Comparison of ENCODE assay signal across 25 cellular contexts in the genomic region with DNA sequence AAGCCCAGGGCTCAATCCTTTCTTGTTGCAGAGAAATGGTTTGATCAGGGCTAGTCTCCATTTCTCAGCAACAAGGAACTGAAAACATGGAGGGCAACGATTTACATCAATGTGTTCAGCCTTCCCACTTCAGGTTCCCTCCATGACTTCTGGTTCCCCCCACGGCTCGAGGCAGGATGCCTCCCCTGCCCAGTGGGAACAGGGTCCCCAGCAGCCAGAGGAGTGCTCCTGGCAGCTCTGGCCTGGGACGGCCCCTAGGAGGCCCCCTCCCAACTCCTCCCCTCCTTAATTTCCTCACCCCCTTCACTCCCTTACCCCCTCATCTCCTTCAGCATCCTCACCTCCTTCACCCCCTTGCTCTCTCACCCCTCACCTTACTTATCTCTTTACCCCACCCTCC.
A peak's percentile ranks its signal among the peaks of the same experiment; 100 is the strongest.
DNase-seq lines count a peak whose midpoint lies in the region; ATAC-seq, FAIRE-seq and TF ChIP-seq lines count a peak whose summit lies in the region.
"Had no signal": no experiment of that assay in that cellular context is flagged by ENCODE, and none has a peak within 500 bp of the region (broad histone marks: within the 10 kb centered on the region; RNA-seq: fewer than 3 reads in every experiment).

No MANE protein-coding gene starts in this region.

- H2BK15ac ChIP-seq in H1 (ENCODE audit: low read length), result no peak overlapping the region

- no peaks in the 10 kb centered on the region for H3K36me3 ChIP-seq in HepG2 (replicated peaks in 1 of 2; ENCODE audit: control insufficient read depth in 1 of 2, insufficient read depth in 2 of 2, low read length in 2 of 2)
- no peaks in the 10 kb centered on the region for H3K36me3 ChIP-seq in right lobe of liver
- no peaks in the 10 kb centered on the region for H3K36me3 ChIP-seq in H1 (ENCODE audit: control insufficient read depth in 2 of 4, insufficient read depth in 4 of 4, low read length in 3 of 4)
- no peaks in the 10 kb centered on the region for H3K36me3 ChIP-seq in stomach
- H3K36me3 ChIP-seq: BLaER1, HAP-1, MG63, SJCRH30 had no signal

- 4% methylated on average over 4 of the region's 4 CpGs for WGBS in HepG2 (ENCODE audit: low lambda C conversion rate)
- no CpG with 5 or more reads among the region's 4 CpGs for WGBS in right lobe of liver (ENCODE audit: insufficient coverage, low coverage, low lambda C conversion rate, missing lambda C conversion rate)
- 60% methylated on average over 4 of the region's 4 CpGs; no CpG with 5 or more reads in 1 of the 2 experiments for WGBS in H1 (ENCODE audit: extremely low coverage in 1 of 2, insufficient coverage in 1 of 2, insufficient read length in 1 of 2, insufficient replicate concordance in 2 of 2, low coverage in 1 of 2, low lambda C conversion rate in 2 of 2, missing lambda C conversion rate in 1 of 2), 2 experiments
- 62 to 75% (median 68%) methylated on average over 4 of the region's 4 CpGs for WGBS in stomach, 5 donors

- H2AFZ ChIP-seq in HepG2 (ENCODE audit: low read length), result no peak overlapping the region
- no peak overlapping the region for H2AFZ ChIP-seq in H1 (ENCODE audit: low read length)
- H2AFZ ChIP-seq: PC-9 had no signal

- H3K23ac ChIP-seq in H1 (ENCODE audit: insufficient read length), result no peak overlapping the region

- H3K23me2 ChIP-seq in H1 (ENCODE audit: low read depth, low read length), result no peaks in the 10 kb centered on the region

- no peak overlapping the region for H2BK5ac ChIP-seq in H1 (ENCODE audit: low read depth, low read length)

- POLR2A ChIA-PET in HepG2 (lab: Yijun Ruan, JAX), result no interaction called here
- POLR2A ChIA-PET in H1 (lab: Charles Lee; ENCODE audit: partially characterized antibody), result interaction anchor here (1.3 kb wide), 1 partner anchor 9 kb away, joined by 3 read pairs; no protein-coding TSS in a partner anchor

- H3K4me1 ChIP-seq in HepG2 (ENCODE audit: insufficient read depth, low read length) (no peaks in the 10 kb centered on the region), right lobe of liver (no peaks in the 10 kb centered on the region), H1 (replicated peaks in 1 of 4; ENCODE audit: control insufficient read depth in 3 of 4, insufficient read depth in 4 of 4, low read length in 3 of 4) (peaks cover 0 to 24% (median 14%) of the 10 kb centered on the region in 4 experiments; a peak in 6 of 7 replicates), stomach (no peaks in the 10 kb centered on the region)
- H3K4me1 ChIP-seq: BLaER1 had no signal

- in situ Hi-C loops in HepG2 (cut with HindIII; ENCODE audit: extremely low pct_ligation_motif_present, low pct_unique_long_range_greater_than_20kb), result loop anchor here (25.0 kb wide), 1 partner anchor 1241 kb away; no protein-coding TSS in a partner anchor

- peak overlapping the region; percentile 64 for H2BK12ac ChIP-seq in H1 (ENCODE audit: low read depth, low read length)

- TF ChIP-seq EP300 in HepG2 (IDR thresholded peaks at IDR 0.05; ENCODE audit: low read depth in 2 of 2, low read length in 2 of 2), result no peak
- no peak for TF ChIP-seq EP300 in HepG2 (CRISPR knock-in tag; IDR thresholded peaks at IDR 0.05; ENCODE audit: borderline replicate concordance)
- no peak for TF ChIP-seq EP300 in H1 (IDR thresholded peaks at IDR 0.05; ENCODE audit: borderline replicate concordance in 1 of 2, low read depth in 2 of 2, low read length in 2 of 2)
- TF ChIP-seq EP300 in stomach (IDR thresholded peaks at IDR 0.05), result no peak

- H4K91ac ChIP-seq in H1 (replicated peaks; ENCODE audit: insufficient read length, low read length), result no peak overlapping the region

- H3K9ac ChIP-seq in HepG2 (ENCODE audit: insufficient read depth, low read depth, low read length), result no peak overlapping the region
- no peak overlapping the region for H3K9ac ChIP-seq in H1 (replicated peaks in 1 of 4; ENCODE audit: extremely low read depth in 1 of 4, low read depth in 3 of 4, low read length in 3 of 4)
- H3K9ac ChIP-seq: BLaER1 had no signal

- H4K5ac ChIP-seq in H1 (ENCODE audit: insufficient read length, low read depth, low read length), result no peak overlapping the region

- FAIRE-seq in HepG2 (lab: Jason Lieb, UNC) (no peak), H1 (lab: Jason Lieb, UNC) (no peak)
- FAIRE-seq: A204.1, GM18507 had no signal

- intact Hi-C loops in HepG2 (cut with micrococcal nuclease; ENCODE audit: unreplicated experiment) (no loop called here), right lobe of liver (cut with DNase I) (no loop called here), posterior vena cava (cut with DNase I) (no loop called here), stomach (cut with DNase I; ENCODE audit: low total_unique reads) (no loop called here)

- no peak overlapping the region for H3K56ac ChIP-seq in H1 (replicated peaks; ENCODE audit: insufficient read length, low read depth, low read length)

- TF ChIP-seq POLR2A in HepG2 (IDR thresholded peaks at IDR 0.05; ENCODE audit: insufficient read depth in 1 of 2, low read depth in 2 of 2, low read length in 2 of 2) (no peak), right lobe of liver (IDR thresholded peaks at IDR 0.05) (no peak), H1 (IDR thresholded peaks at IDR 0.05; ENCODE audit: control extremely low read depth in 1 of 2, low read depth in 2 of 2, low read length in 2 of 2) (no peak), stomach (IDR thresholded peaks at IDR 0.05) (no peak)

- H3K14ac ChIP-seq in H1 (ENCODE audit: insufficient read length), result no peak overlapping the region

- no peak overlapping the region for H3K18ac ChIP-seq in H1 (ENCODE audit: extremely low read depth, low read length)

- peak overlapping the region; percentile 89; the same call in 1 of the 2 replicates for H2BK20ac ChIP-seq in H1 (ENCODE audit: low read length)

- H3K4me2 ChIP-seq in HepG2 (ENCODE audit: low read depth, low read length) (no peak overlapping the region), H1 (ENCODE audit: insufficient read depth in 1 of 2, low read depth in 2 of 2, low read length in 2 of 2) (no peak overlapping the region)
- H3K4me2 ChIP-seq: BLaER1, PC-9 had no signal

- CTCF ChIA-PET in HepG2 (lab: Yijun Ruan, JAX; ENCODE audit: low intra/inter-chr PET ratio, low total read pairs), result no interaction called here
- CTCF ChIA-PET in H1 (lab: Charles Lee; ENCODE audit: partially characterized antibody), result interaction anchor here (0.6 to 2.4 kb wide), 10 partner anchors 9 to 750 kb away, joined by 3 to 19 read pairs (median 4); no protein-coding TSS in a partner anchor

- H3K4me3 ChIP-seq in HepG2 (replicated peaks in 1 of 3; ENCODE audit: insufficient read depth in 1 of 3, low read depth in 2 of 3, low read length in 3 of 3), result no peak overlapping the region
- H3K4me3 ChIP-seq in right lobe of liver, result no peak overlapping the region
- H3K4me3 ChIP-seq in H1 (ENCODE audit: extremely low read depth in 1 of 4, insufficient read depth in 2 of 4, low read depth in 3 of 4, low read length in 4 of 4), result no peak overlapping the region
- no peak overlapping the region for H3K4me3 ChIP-seq in foreskin fibroblast (ENCODE audit: low read depth in 1 of 2, low read length in 2 of 2)
- H3K4me3 ChIP-seq in stomach, result no peak overlapping the region
- H3K4me3 ChIP-seq: BLaER1, HAP-1, MG63, PC-9, SJCRH30 had no signal

- no peaks in the 10 kb centered on the region for H3K79me1 ChIP-seq in H1 (ENCODE audit: low read depth, low read length)

- no peaks in the 10 kb centered on the region for H3K9me3 ChIP-seq in HepG2 (ENCODE audit: low read length)
- H3K9me3 ChIP-seq in right lobe of liver, result no peaks in the 10 kb centered on the region
- no peaks in the 10 kb centered on the region for H3K9me3 ChIP-seq in H1 (ENCODE audit: insufficient read depth in 2 of 2, low read depth in 1 of 2, low read length in 1 of 2)
- H3K9me3 ChIP-seq in stomach, result no peaks in the 10 kb centered on the region
- H3K9me3 ChIP-seq: BLaER1, HAP-1, SJCRH30 had no signal

- H4K8ac ChIP-seq in H1 (ENCODE audit: extremely low read depth, insufficient read depth, low read length), result no peak overlapping the region

- no peak overlapping the region for H2AK5ac ChIP-seq in H1 (ENCODE audit: low read depth, low read length)

- H2BK120ac ChIP-seq in H1 (replicated peaks; ENCODE audit: low read depth, low read length), result no peak overlapping the region

- peaks cover 0 to 11% of the 10 kb centered on the region in 2 experiments; a peak in 3 of 5 replicates for H3K27me3 ChIP-seq in HepG2 (ENCODE audit: control insufficient read depth in 1 of 2, insufficient read depth in 2 of 2, low read length in 2 of 2)
- no peaks in the 10 kb centered on the region for H3K27me3 ChIP-seq in right lobe of liver
- H3K27me3 ChIP-seq in H1 (replicated peaks in 1 of 4; ENCODE audit: control insufficient read depth in 3 of 4, extremely low read depth in 1 of 4, insufficient read depth in 3 of 4, low read length in 3 of 4), result no peaks in the 10 kb centered on the region; a peak in 1 of 7 replicates
- peaks cover 0 to 16% (median 0%) of the 10 kb centered on the region in 3 donors for H3K27me3 ChIP-seq in stomach
- H3K27me3 ChIP-seq: BLaER1, MG63, SJCRH30 had no signal

- H3K4ac ChIP-seq in H1 (replicated peaks; ENCODE audit: insufficient read length, low read depth, low read length), result no peak overlapping the region

- H3K27ac ChIP-seq in HepG2 (ENCODE audit: extremely low read length, insufficient read depth, low read length) (no peak overlapping the region), right lobe of liver (no peak overlapping the region), H1 (ENCODE audit: low read depth, low read length) (no peak overlapping the region), stomach (no peak overlapping the region)
- H3K27ac ChIP-seq: BLaER1, PC-9 had no signal

- ATAC-seq in HepG2 (no peak), right lobe of liver (no peak), HG03196 (IDR thresholded peaks at IDR 0.05; ENCODE audit: unreplicated experiment) (no peak)
- ATAC-seq: Right ventricle myocardium inferior had no signal

- H4K20me1 ChIP-seq in HepG2 (ENCODE audit: insufficient read depth, low read length) (no peaks in the 10 kb centered on the region), H1 (replicated peaks in 1 of 2; ENCODE audit: control insufficient read depth in 1 of 2, insufficient read depth in 2 of 2, low read length in 2 of 2) (no peaks in the 10 kb centered on the region)
- H4K20me1 ChIP-seq: BLaER1 had no signal

- TF ChIP-seq RAD21 in HepG2 (CRISPR knock-in tag; IDR thresholded peaks at IDR 0.05) (no peak), H1 (IDR thresholded peaks at IDR 0.05 in 1 of 2, conservative IDR thresholded peaks at IDR 0.05 in 1 of 2; ENCODE audit: low read depth in 2 of 2, low read length in 2 of 2) (no peak)

- H3K79me2 ChIP-seq in HepG2 (ENCODE audit: insufficient read depth, low read length) (no peaks in the 10 kb centered on the region), H1 (ENCODE audit: control insufficient read depth in 1 of 2, insufficient read depth in 2 of 2, low read length in 2 of 2) (no peaks in the 10 kb centered on the region)

- BruUV-seq in HepG2 (replicated peaks; lab: Mats Ljungman, UMichigan), result no TSS peak

- no peak for TF ChIP-seq CTCF in HepG2 (CRISPR knock-in tag; IDR thresholded peaks at IDR 0.05)
- no peak for TF ChIP-seq CTCF in right lobe of liver (IDR thresholded peaks at IDR 0.05)
- no peak for TF ChIP-seq CTCF in H1 (IDR thresholded peaks at IDR 0.05; ENCODE audit: control extremely low read depth in 1 of 3, insufficient read depth in 1 of 3, low read depth in 1 of 3, low read length in 3 of 3)
- TF ChIP-seq CTCF in foreskin fibroblast (IDR thresholded peaks at IDR 0.05; ENCODE audit: low read depth, low read length), result no peak
- no peak for TF ChIP-seq CTCF in stomach (IDR thresholded peaks at IDR 0.05)

- DNase-seq in HepG2 (ENCODE audit: low spot score) (no peak), right lobe of liver (no peak), H1 (ENCODE audit: low read depth in 1 of 2, low spot score in 2 of 2) (no peak), posterior vena cava (ENCODE audit: low spot score) (peak; percentile 22), foreskin fibroblast (no peak), stomach (no peak)
- DNase-seq: CD4-positive, CD25-positive, alpha-beta regulatory T cell; HFFc6; IMR-90; KG1; MG63; NCI-H1105 treated with DMSO at 0.1 percent for 48 hours; NCI-H2029; NCI-H446 treated with DMSO at 0.1 percent for 48 hours; NCI-H526; NCI-H82; NK-92 treated with Interleukin-12 subunit alpha and Interleukin-12 subunit beta, amount 100 ng/mL, for 24 hours; PC-9 had no signal
